ENCODE assay signal across 1 cellular context in genomic region chr4:56434599-56435000, GRCh38.
TF ChIP-seq lines count a peak whose summit lies in the region.

No MANE protein-coding gene starts in this region.

TF ChIP-seq in neural cell, 6 proteins besides CTCF, POLR2A, EP300 and RAD21 (continued from another document):
- TF ChIP-seq EZH2 (IDR thresholded peaks at IDR 0.05; ENCODE audit: borderline replicate concordance, insufficient read depth, low read length, poor library complexity, severe bottlenecking), result no peak
- no peak for TF ChIP-seq POLR2AphosphoS5 (IDR thresholded peaks at IDR 0.05)
